10 cellular contexts compared by ENCODE assay signal in genomic region chr16:16045879-16046278, GRCh38.
DNase-seq lines count a peak whose midpoint lies in the region; ATAC-seq, FAIRE-seq and TF ChIP-seq lines count a peak whose summit lies in the region.
"Had no signal": no experiment of that assay in that cellular context is flagged by ENCODE, and none has a peak within 500 bp of the region (broad histone marks: within the 10 kb centered on the region; RNA-seq: fewer than 3 reads in every experiment).

No MANE protein-coding gene starts in this region.

- TF ChIP-seq POLR2A in HepG2 (IDR thresholded peaks at IDR 0.05; ENCODE audit: insufficient read depth in 1 of 2, low read depth in 2 of 2, low read length in 2 of 2) (no peak), right lobe of liver (IDR thresholded peaks at IDR 0.05) (no peak)

- POLR2A ChIA-PET in HepG2 (lab: Yijun Ruan, JAX) (no interaction called here), PC-9 (lab: Charles Lee; ENCODE audit: unreplicated experiment) (interaction anchor here (0.5 to 0.9 kb wide), 4 partner anchors 23 to 89 kb away, joined by 4 to 54 read pairs (median 10); no protein-coding TSS in a partner anchor)

- H3K27ac ChIP-seq in HepG2 (ENCODE audit: extremely low read length, insufficient read depth, low read length) (no peak overlapping the region), right lobe of liver (no peak overlapping the region), PC-9 (peak overlapping the region; percentile 86)
- H3K27ac ChIP-seq: body of pancreas had no signal

- DNase-seq in HepG2 (ENCODE audit: low spot score) (no peak), right lobe of liver (no peak), PC-9 (no peak), globus pallidus (ENCODE audit: low spot score) (no peak)
- no peak for DNase-seq in activated effector memory CD4-positive, alpha-beta T cell treated with Interleukin-2 at 50 U/mL for 16 hours
- DNase-seq: body of pancreas, COR-L47 had no signal

- no peak for TF ChIP-seq RAD21 in HepG2 (CRISPR knock-in tag; IDR thresholded peaks at IDR 0.05)

- FAIRE-seq in HepG2 (lab: Jason Lieb, UNC) = no peak

- peaks cover 48 to 89% of the 10 kb centered on the region in 2 experiments for H3K36me3 ChIP-seq in HepG2 (replicated peaks in 1 of 2; ENCODE audit: control insufficient read depth in 1 of 2, insufficient read depth in 2 of 2, low read length in 2 of 2)
- H3K36me3 ChIP-seq in right lobe of liver = peaks cover 0 to 3% (median 0%) of the 10 kb centered on the region in 4 donors
- H3K36me3 ChIP-seq in PC-9 (ENCODE audit: low read depth) = peaks cover 52% of the 10 kb centered on the region

- 95% methylated on average over 12 of the region's 12 CpGs for WGBS in HepG2 (ENCODE audit: low lambda C conversion rate)
- 52% methylated on average over 7 of the region's 12 CpGs for WGBS in right lobe of liver (ENCODE audit: insufficient coverage, low coverage, low lambda C conversion rate, missing lambda C conversion rate)

- TF ChIP-seq CTCF in HepG2 (CRISPR knock-in tag; IDR thresholded peaks at IDR 0.05) = no peak
- TF ChIP-seq CTCF in right lobe of liver (IDR thresholded peaks at IDR 0.05) = peak in 1 of 4 donors; percentile 8
- TF ChIP-seq CTCF in PC-9 (conservative IDR thresholded peaks at IDR 0.05) = no peak

- H4K20me1 ChIP-seq in HepG2 (ENCODE audit: insufficient read depth, low read length) = no peaks in the 10 kb centered on the region
- no peaks in the 10 kb centered on the region for H4K20me1 ChIP-seq in PC-9 (ENCODE audit: insufficient read depth)

- H3K9me3 ChIP-seq in HepG2 (ENCODE audit: low read length) (no peaks in the 10 kb centered on the region), right lobe of liver (no peaks in the 10 kb centered on the region), PC-9 (ENCODE audit: insufficient read depth, low read depth) (peaks cover 4% of the 10 kb centered on the region; the same call in 1 of the 2 replicates)
- H3K9me3 ChIP-seq: body of pancreas had no signal

- ATAC-seq in HepG2 (no peak), right lobe of liver (no peak), esophagus mucosa (peak; percentile 16), GM18907 (IDR thresholded peaks at IDR 0.05; ENCODE audit: unreplicated experiment) (no peak), HG03521 (IDR thresholded peaks at IDR 0.05; ENCODE audit: unreplicated experiment) (no peak)
- ATAC-seq: body of pancreas had no signal

- intact Hi-C loops in HepG2 (cut with micrococcal nuclease; ENCODE audit: unreplicated experiment) (no loop called here), right lobe of liver (cut with DNase I) (no loop called here), PC-9 (cut with micrococcal nuclease; ENCODE audit: unreplicated experiment) (loop anchor here (1.0 kb wide), 3 partner anchors 24 to 50 kb away; no protein-coding TSS in a partner anchor)

- in situ Hi-C loops in HepG2 (cut with HindIII; ENCODE audit: extremely low pct_ligation_motif_present, low pct_unique_long_range_greater_than_20kb) = no loop called here

- CTCF ChIA-PET in HepG2 (lab: Yijun Ruan, JAX; ENCODE audit: low intra/inter-chr PET ratio, low total read pairs) (no interaction called here), PC-9 (lab: Charles Lee) (interaction anchor here (0.5 to 1.2 kb wide), 5 partner anchors 28 to 404 kb away, joined by 3 to 14 read pairs (median 4); no protein-coding TSS in a partner anchor)

- no peak overlapping the region for H3K9ac ChIP-seq in HepG2 (ENCODE audit: insufficient read depth, low read depth, low read length)

- H3K27me3 ChIP-seq in HepG2 (ENCODE audit: control insufficient read depth in 1 of 2, insufficient read depth in 2 of 2, low read length in 2 of 2) (no peaks in the 10 kb centered on the region), right lobe of liver (no peaks in the 10 kb centered on the region), PC-9 (ENCODE audit: insufficient read depth, low read depth) (no peaks in the 10 kb centered on the region)
- H3K27me3 ChIP-seq: body of pancreas had no signal

- H3K4me3 ChIP-seq in HepG2 (replicated peaks in 1 of 3; ENCODE audit: insufficient read depth in 1 of 3, low read depth in 2 of 3, low read length in 3 of 3) (no peak overlapping the region), right lobe of liver (no peak overlapping the region), PC-9 (no peak overlapping the region; the same call in 1 of the 2 replicates)
- H3K4me3 ChIP-seq: body of pancreas had no signal

- H3K4me1 ChIP-seq in HepG2 (ENCODE audit: insufficient read depth, low read length) (no peaks in the 10 kb centered on the region), right lobe of liver (no peaks in the 10 kb centered on the region), PC-9 (replicated peaks; ENCODE audit: insufficient read depth) (peaks cover 32% of the 10 kb centered on the region)
- H3K4me1 ChIP-seq: body of pancreas had no signal

- H3K79me2 ChIP-seq in HepG2 (ENCODE audit: insufficient read depth, low read length) (no peaks in the 10 kb centered on the region), PC-9 (ENCODE audit: low read depth) (peaks cover 33% of the 10 kb centered on the region)

- no TSS peak for BruUV-seq in HepG2 (replicated peaks; lab: Mats Ljungman, UMichigan)
- BruUV-seq in PC-9 (replicated peaks; lab: Mats Ljungman, UMichigan) = no TSS peak

- H2AFZ ChIP-seq in HepG2 (ENCODE audit: low read length) = no peak overlapping the region
- H2AFZ ChIP-seq in PC-9 = no peak overlapping the region

- TF ChIP-seq EP300 in HepG2 (IDR thresholded peaks at IDR 0.05; ENCODE audit: low read depth in 2 of 2, low read length in 2 of 2) (no peak), HepG2 (CRISPR knock-in tag; IDR thresholded peaks at IDR 0.05; ENCODE audit: borderline replicate concordance) (no peak)

- H3K4me2 ChIP-seq in HepG2 (ENCODE audit: low read depth, low read length) = no peak overlapping the region
- peak overlapping the region; percentile 66 for H3K4me2 ChIP-seq in PC-9

- peaks cover 59% of the 10 kb centered on the region for H3F3A ChIP-seq in PC-9 (ENCODE audit: insufficient read depth, low read depth)

- H3K9me2 ChIP-seq in PC-9 (ENCODE audit: insufficient read depth) = no peaks in the 10 kb centered on the region

TF ChIP-seq in HepG2, 621 proteins besides CTCF, POLR2A, EP300 and RAD21:
- TF ChIP-seq ZFP36L1 (CRISPR knock-in tag; IDR thresholded peaks at IDR 0.05) (no peak), ZNF672 (CRISPR knock-in tag; IDR thresholded peaks at IDR 0.05) (no peak), ZNF687 (CRISPR knock-in tag; IDR thresholded peaks at IDR 0.05) (0 out of 2 replicates have a peak, but pooled peaks have one; percentile 18)
TF ChIP-seq in HepG2: peak in this region for 1.
